8 cellular contexts compared by ENCODE assay signal in the genomic region with DNA sequence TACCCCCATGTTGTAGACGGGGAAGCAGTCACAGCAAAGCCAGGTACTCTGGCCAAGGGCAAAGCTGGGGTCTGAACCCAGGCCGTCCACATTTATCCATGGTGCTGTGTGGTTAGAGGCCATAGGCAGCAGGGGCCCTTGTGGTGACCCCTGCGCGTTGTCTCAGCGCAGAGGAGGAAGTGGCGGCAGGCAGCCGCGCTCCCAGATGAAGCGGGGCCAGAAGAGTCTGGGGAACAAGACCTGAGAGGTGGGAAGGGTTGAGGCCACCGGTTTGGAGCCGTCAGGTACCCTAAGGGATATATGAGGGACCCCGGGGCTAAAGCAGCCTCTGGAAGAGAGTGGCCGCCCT. TPM values are rescaled to one million over a fixed set of nuclear protein-coding genes. Genes with fewer than 3 reads are reported as not detected.
DNase-seq lines count a peak whose midpoint lies in the region; ATAC-seq and TF ChIP-seq lines count a peak whose summit lies in the region.

No MANE protein-coding gene starts in this region.

- no peaks in the 10 kb centered on the region for H3K9me3 ChIP-seq in OCI-LY7 (ENCODE audit: low read length)
- no peaks in the 10 kb centered on the region for H3K9me3 ChIP-seq in mammary epithelial cell (replicated peaks; ENCODE audit: insufficient read depth, low read length)
- H3K9me3 ChIP-seq in left lung: no peaks in the 10 kb centered on the region
- H3K9me3 ChIP-seq in thymus (ENCODE audit: control insufficient read depth): no peaks in the 10 kb centered on the region

- H3K9me2 ChIP-seq in OCI-LY7 (ENCODE audit: insufficient read depth, low read length): no peaks in the 10 kb centered on the region

- H2AFZ ChIP-seq in ACC112 (ENCODE audit: low read length, unreplicated experiment) (peak overlapping the region; percentile 96), OCI-LY7 (ENCODE audit: low read length) (peak overlapping the region; percentile 87; the same call in 1 of the 2 replicates), mammary epithelial cell (ENCODE audit: low read depth, low read length) (peak overlapping the region; percentile 93)

- in situ Hi-C loops in mammary epithelial cell (cut with MboI; ENCODE audit: low sequenced_read_pairs in 2 of 2): loop anchor here in 1 of 2 donors (25.0 kb wide), 1 partner anchor 361 kb away; no protein-coding TSS in a partner anchor

- intact Hi-C loops in OCI-LY7 (cut with micrococcal nuclease; ENCODE audit: unreplicated experiment): no loop called here
- intact Hi-C loops in mammary epithelial cell (cut with micrococcal nuclease): no loop called here
- intact Hi-C loops in left lung (cut with DNase I): no loop called here

- dilution Hi-C loops in mammary epithelial cell (cut with HindIII; ENCODE audit: low sequenced_read_pairs): no loop called here

- 47% methylated on average over 7 of the region's 13 CpGs for WGBS in mammary epithelial cell (ENCODE audit: low coverage, missing lambda C conversion rate)
- WGBS in thymus: 8% methylated on average over 13 of the region's 13 CpGs

- CTCF ChIA-PET in OCI-LY7 (lab: Charles Lee; ENCODE audit: unreplicated experiment) (no interaction called here), mammary epithelial cell (lab: Charles Lee; ENCODE audit: low non-redundant PET) (no interaction called here)

- H3K36me3 ChIP-seq in ACC112 (ENCODE audit: insufficient read depth, low read length) (no peaks in the 10 kb centered on the region), OCI-LY7 (ENCODE audit: insufficient read depth, low read length) (no peaks in the 10 kb centered on the region), mammary epithelial cell (ENCODE audit: insufficient read depth, low read length) (no peaks in the 10 kb centered on the region), left lung (no peaks in the 10 kb centered on the region), thymus (ENCODE audit: control insufficient read depth, insufficient read depth) (no peaks in the 10 kb centered on the region)

- TF ChIP-seq CTCF in OCI-LY7 (conservative IDR thresholded peaks at IDR 0.05; ENCODE audit: low read length): no peak
- TF ChIP-seq CTCF in mammary epithelial cell (conservative IDR thresholded peaks at IDR 0.05 in 1 of 2, IDR thresholded peaks at IDR 0.05 in 1 of 2; ENCODE audit: extremely low read depth in 1 of 2, insufficient read depth in 1 of 2, low read depth in 1 of 2, low read length in 2 of 2): no peak
- TF ChIP-seq CTCF in left lung (IDR thresholded peaks at IDR 0.05): peak in 1 of 2 donors; percentile 10

- H3K27ac ChIP-seq in ACC112 (ENCODE audit: low read depth, low read length) (no peak overlapping the region), OCI-LY7 (ENCODE audit: low read depth, low read length, poor library complexity, severe bottlenecking) (no peak overlapping the region), mammary epithelial cell (ENCODE audit: insufficient read depth, low read depth, low read length) (no peak overlapping the region), left lung (peak overlapping the region; percentile 42 to 48), thymus (ENCODE audit: low read depth) (no peak overlapping the region)

- peak; percentile 65 for ATAC-seq in GM18867 (IDR thresholded peaks at IDR 0.05; ENCODE audit: unreplicated experiment)
- peak; percentile 36 for ATAC-seq in HG02981 (IDR thresholded peaks at IDR 0.05; ENCODE audit: unreplicated experiment)
- peak; percentile 73 for ATAC-seq in left lung

- H3K4me3 ChIP-seq in ACC112 (ENCODE audit: low read depth, low read length) (peak overlapping the region; percentile 84), OCI-LY7 (ENCODE audit: low read depth, low read length, poor library complexity, severe bottlenecking) (peak overlapping the region; percentile 74), mammary epithelial cell (replicated peaks in 1 of 3; ENCODE audit: insufficient read depth in 1 of 3, low read depth in 2 of 3, low read length in 3 of 3) (peak overlapping the region; percentile 55 to 81 (median 68)), left lung (peak overlapping the region; percentile 73 to 84), thymus (ENCODE audit: low read length) (peak overlapping the region; percentile 76)

- DNase-seq in OCI-LY7 (ENCODE audit: low spot score): no peak
- no peak for DNase-seq in mammary epithelial cell
- peak; percentile 51 to 90 for DNase-seq in left lung
- no peak for DNase-seq in medulla oblongata (ENCODE audit: extremely low spot score)

- H3K79me2 ChIP-seq in ACC112 (ENCODE audit: control insufficient read depth, insufficient read depth, low read length, unreplicated experiment): no peaks in the 10 kb centered on the region
- H3K79me2 ChIP-seq in OCI-LY7 (ENCODE audit: insufficient read depth, low read depth, low read length): no peaks in the 10 kb centered on the region
- H3K79me2 ChIP-seq in mammary epithelial cell (ENCODE audit: insufficient read depth, low read length): no peaks in the 10 kb centered on the region

- no peaks in the 10 kb centered on the region for H3K4me1 ChIP-seq in ACC112 (ENCODE audit: control insufficient read depth, insufficient read depth, low read length, unreplicated experiment)
- H3K4me1 ChIP-seq in OCI-LY7 (ENCODE audit: insufficient read depth, low read length, poor library complexity, severe bottlenecking): peaks cover 5% of the 10 kb centered on the region
- H3K4me1 ChIP-seq in mammary epithelial cell (ENCODE audit: insufficient read depth, low read length): peaks cover 12% of the 10 kb centered on the region
- peaks cover 5 to 15% of the 10 kb centered on the region in 2 donors for H3K4me1 ChIP-seq in left lung
- peaks cover 3% of the 10 kb centered on the region for H3K4me1 ChIP-seq in thymus (ENCODE audit: control insufficient read depth, insufficient read depth, low read length)

- BruUV-seq in OCI-LY7 (replicated peaks; lab: Mats Ljungman, UMichigan) (no TSS peak), mammary epithelial cell (replicated peaks; lab: Mats Ljungman, UMichigan) (no TSS peak)

- H3K9ac ChIP-seq in mammary epithelial cell (ENCODE audit: insufficient read depth, low read length): no peak overlapping the region

- H3K4me2 ChIP-seq in OCI-LY7 (ENCODE audit: low read length) (peak overlapping the region; percentile 91), mammary epithelial cell (ENCODE audit: insufficient read depth, low read depth, low read length) (peak overlapping the region; percentile 97)

- POLR2A ChIA-PET in OCI-LY7 (lab: Charles Lee): no interaction called here

- no peaks in the 10 kb centered on the region for H4K20me1 ChIP-seq in OCI-LY7 (ENCODE audit: insufficient read depth, low read length)
- H4K20me1 ChIP-seq in mammary epithelial cell (ENCODE audit: insufficient read depth, low read length): no peaks in the 10 kb centered on the region

- H3K27me3 ChIP-seq in ACC112 (ENCODE audit: insufficient read depth, low read length): no peaks in the 10 kb centered on the region
- peaks cover 3% of the 10 kb centered on the region for H3K27me3 ChIP-seq in mammary epithelial cell (ENCODE audit: insufficient read depth, low read length)
- H3K27me3 ChIP-seq in left lung: no peaks in the 10 kb centered on the region
- no peaks in the 10 kb centered on the region for H3K27me3 ChIP-seq in thymus (ENCODE audit: control insufficient read depth, insufficient read depth)

RNA-seq across cellular contexts. Expression of a gene that starts 0.8 kb away (rescaled TPM):
- 0.13 and 0.38 TPM in 2 replicates for total RNA-seq in OCI-LY7 (2014; rRNA removed; shearing (Covaris generic))
- total RNA-seq in OCI-LY7 (2022) (0.87 and 1.1 TPM in 2 replicates), mammary epithelial cell (under 1 TPM; 0.12 to 0.50 TPM), left lung (1 to 10 TPM; 3.2 to 3.5 TPM)
- polyA plus RNA-seq in mammary epithelial cell (0.09 TPM), thymus (4.3 TPM)
- not detected for polyA minus RNA-seq in mammary epithelial cell

RNA-seq across cellular contexts. Expression of a gene that starts 32.1 kb away (rescaled TPM):
- total RNA-seq in OCI-LY7 (2014; rRNA removed; shearing (Covaris generic)): 13.6 and 16.7 TPM in 2 replicates
- total RNA-seq in OCI-LY7 (2022): 29.8 and 31.4 TPM in 2 replicates
- 10 to 100 TPM; 32.8 to 36.3 TPM for total RNA-seq in mammary epithelial cell
- polyA plus RNA-seq in mammary epithelial cell: 9.8 TPM
- polyA minus RNA-seq in mammary epithelial cell: 57.2 TPM
- 10 to 100 TPM; 48.9 to 56.2 TPM for total RNA-seq in left lung
- polyA plus RNA-seq in thymus: 24.6 TPM

Comparison
In these comparisons a context has a peak if more than half of its experiments do, and no peak if none do; other contexts are left out.
1. H3K27ac ChIP-seq: peak in left lung (2 of 2); none in ACC112 (single experiment), OCI-LY7 (single experiment), mammary epithelial cell (single experiment) and thymus (single experiment).
2. DNase-seq: peak in left lung (2 of 2); none in OCI-LY7 (single experiment), mammary epithelial cell (single experiment) and medulla oblongata (single experiment).
3. Peak in every context shown above with its lines, with median percentiles within 50 percentile points of each other: H2AFZ ChIP-seq, H3K4me3 ChIP-seq and ATAC-seq.